15 cellular contexts compared by ENCODE assay signal in the genomic region with DNA sequence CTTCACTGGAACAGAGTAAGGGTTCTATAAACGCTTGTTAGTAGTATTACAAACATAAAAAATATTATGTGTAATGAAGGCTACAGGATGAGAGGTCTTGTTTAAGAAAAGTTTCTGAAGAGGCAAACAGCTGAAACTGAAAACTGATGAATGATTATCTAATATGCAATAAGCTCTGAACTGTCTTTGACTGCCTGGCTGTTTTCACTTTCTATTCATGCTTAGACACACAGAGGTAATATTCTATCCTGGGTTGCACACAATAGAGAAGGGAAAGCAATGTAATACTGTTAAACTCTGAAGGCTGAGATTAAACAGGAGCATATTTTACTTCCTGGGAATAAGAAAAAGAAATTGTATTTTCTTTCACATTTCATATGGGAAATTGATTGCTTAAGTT.
DNase-seq lines count a peak whose midpoint lies in the region; ATAC-seq and TF ChIP-seq lines count a peak whose summit lies in the region.
"Had no signal": no experiment of that assay in that cellular context is flagged by ENCODE, and none has a peak within 500 bp of the region (broad histone marks: within the 10 kb centered on the region; RNA-seq: fewer than 3 reads in every experiment).

No MANE protein-coding gene starts in this region.

- no peak overlapping the region for H3K4me3 ChIP-seq in aorta (ENCODE audit: low read length in 2 of 2)
- H3K4me3 ChIP-seq in coronary artery: no peak overlapping the region

- POLR2A ChIA-PET in activated CD8-positive, alpha-beta T cell treated with anti-CD3 and anti-CD28 coated beads, Interleukin-2, amount 10 ng/mL, durations not matched to agents 7 days and 5 days (lab: Charles Lee): no interaction called here

- no peak for TF ChIP-seq POLR2A in GM18505 (IDR thresholded peaks at IDR 0.05; ENCODE audit: borderline replicate concordance, extremely low read depth, insufficient read depth, insufficient read length)

- no peaks in the 10 kb centered on the region for H3K4me1 ChIP-seq in aorta (ENCODE audit: control insufficient read depth in 1 of 2, insufficient read depth in 2 of 2, low read length in 2 of 2)

- no peaks in the 10 kb centered on the region for H3K36me3 Mint-ChIP-seq in activated CD8-positive, alpha-beta T cell treated with anti-CD3 and anti-CD28 coated beads, Interleukin-2, amount 10 ng/mL, durations not matched to agents 7 days and 5 days (ENCODE audit: low read depth)

- CTCF ChIA-PET in activated CD8-positive, alpha-beta T cell treated with anti-CD3 and anti-CD28 coated beads, Interleukin-2, amount 10 ng/mL, durations not matched to agents 7 days and 5 days (lab: Charles Lee): no interaction called here

- H3K4me1 Mint-ChIP-seq in activated CD8-positive, alpha-beta T cell treated with anti-CD3 and anti-CD28 coated beads, Interleukin-2, amount 10 ng/mL, durations not matched to agents 7 days and 5 days (ENCODE audit: low read depth): peaks cover 9% of the 10 kb centered on the region

- no peaks in the 10 kb centered on the region for H3K9me3 ChIP-seq in aorta (ENCODE audit: control insufficient read depth, low read length)

- H3K27ac ChIP-seq in aorta (ENCODE audit: low read depth in 1 of 2, low read length in 2 of 2) (no peak overlapping the region), coronary artery (no peak overlapping the region)
- H3K27ac ChIP-seq: VCaP had no signal

- H3K4me3 Mint-ChIP-seq in activated CD8-positive, alpha-beta T cell treated with anti-CD3 and anti-CD28 coated beads, Interleukin-2, amount 10 ng/mL, durations not matched to agents 7 days and 5 days: no peak overlapping the region

- ATAC-seq in GM18505 (IDR thresholded peaks at IDR 0.05; ENCODE audit: unreplicated experiment) (peak; percentile 90), GM19467 (IDR thresholded peaks at IDR 0.05; ENCODE audit: unreplicated experiment) (peak; percentile 89), HG02870 (IDR thresholded peaks at IDR 0.05; ENCODE audit: unreplicated experiment) (peak; percentile 87), HG03460 (IDR thresholded peaks at IDR 0.05; ENCODE audit: unreplicated experiment) (peak; percentile 89), aorta (ENCODE audit: low FRiP score) (no peak)
- ATAC-seq in activated CD8-positive, alpha-beta T cell treated with anti-CD3 and anti-CD28 coated beads, Interleukin-2, amount 10 ng/mL, durations not matched to agents 7 days and 5 days: no peak

- no peaks in the 10 kb centered on the region for H3K36me3 ChIP-seq in aorta (ENCODE audit: control insufficient read depth in 1 of 2, insufficient read depth in 2 of 2, low read length in 1 of 2)

- no peaks in the 10 kb centered on the region for H3K9me3 Mint-ChIP-seq in activated CD8-positive, alpha-beta T cell treated with anti-CD3 and anti-CD28 coated beads, Interleukin-2, amount 10 ng/mL, durations not matched to agents 7 days and 5 days (ENCODE audit: insufficient read depth)

- intact Hi-C loops in aorta (cut with DNase I): no loop called here

- no peaks in the 10 kb centered on the region for H3K27me3 ChIP-seq in aorta (ENCODE audit: control insufficient read depth in 1 of 2, insufficient read depth in 2 of 2, low read length in 1 of 2)

- H3K27ac Mint-ChIP-seq in activated CD8-positive, alpha-beta T cell treated with anti-CD3 and anti-CD28 coated beads, Interleukin-2, amount 10 ng/mL, durations not matched to agents 7 days and 5 days: no peak overlapping the region
- H3K27ac Mint-ChIP-seq: progenitor cell of endocrine pancreas had no signal

- WGBS in aorta, 2 donors: 33 to 50% methylated on average over 1 of the region's 1 CpG

- DNase-seq in activated CD8-positive, alpha-beta T cell treated with anti-CD3 and anti-CD28 coated beads, Interleukin-2, amount 10 ng/mL, durations not matched to agents 7 days and 5 days: no peak
- no peak for DNase-seq in aorta
- DNase-seq in coronary artery (ENCODE audit: low spot score): no peak
- DNase-seq in glomerular visceral epithelial cell (ENCODE audit: extremely low spot score): no peak
- DNase-seq: activated T-cell treated with anti-CD3 and anti-CD28 coated beads, Interleukin-2, amount 50 U/mL, for 1 hour; DND-41; GOT3; mesendoderm; stimulated activated CD4-positive, alpha-beta T cell treated with anti-CD3 and anti-CD28 coated beads, Interleukin-4, amount 100 ng/mL, for 24 hours had no signal

- H3K27me3 Mint-ChIP-seq in activated CD8-positive, alpha-beta T cell treated with anti-CD3 and anti-CD28 coated beads, Interleukin-2, amount 10 ng/mL, durations not matched to agents 7 days and 5 days (ENCODE audit: low read depth): no peaks in the 10 kb centered on the region

- no peak for TF ChIP-seq CTCF in coronary artery (IDR thresholded peaks at IDR 0.05)

Comparison
In these comparisons a context has a peak if more than half of its experiments do, and no peak if none do; other contexts are left out.
1. ATAC-seq: peak in GM18505 (single experiment), GM19467 (single experiment), HG02870 (single experiment) and HG03460 (single experiment); none in activated CD8-positive, alpha-beta T cell treated with anti-CD3 and anti-CD28 coated beads, Interleukin-2, amount 10 ng/mL, durations not matched to agents 7 days and 5 days (single experiment) and aorta (single experiment).